In genomic region chr9:70399141-70399540, GRCh38 we compare ENCODE assay signal across 12 cellular contexts. TPM values are rescaled to one million over a fixed set of nuclear protein-coding genes. Genes with fewer than 3 reads are reported as not detected.
A peak's percentile ranks its signal among the peaks of the same experiment; 100 is the strongest.
DNase-seq lines count a peak whose midpoint lies in the region; ATAC-seq and TF ChIP-seq lines count a peak whose summit lies in the region.
"Had no signal": no experiment of that assay in that cellular context is flagged by ENCODE, and none has a peak within 500 bp of the region (broad histone marks: within the 10 kb centered on the region; RNA-seq: fewer than 3 reads in every experiment).

No MANE protein-coding gene starts in this region.

- DNase-seq in heart right ventricle (no peak), Right ventricle myocardium inferior (ENCODE audit: missing footprints) (no peak), memory B cell (ENCODE audit: low spot score in 2 of 2) (no peak), transverse colon (no peak), NOMO-1 (lab: John Stamatoyannopoulos, UW; ENCODE audit: unreplicated experiment in 2 of 2) (no peak)
- DNase-seq in activated CD4-positive, alpha-beta memory T cell treated with anti-CD3 and anti-CD28 coated beads for 36 hours: no peak
- DNase-seq: NCI-H2029, NCI-H524, small intestine, testis had no signal

- H3K27me3 Mint-ChIP-seq in activated CD4-positive, alpha-beta memory T cell treated with anti-CD3 and anti-CD28 coated beads for 36 hours: no peaks in the 10 kb centered on the region
- H3K27me3 Mint-ChIP-seq in memory B cell: no peaks in the 10 kb centered on the region

- CTCF ChIA-PET in activated CD4-positive, alpha-beta memory T cell treated with anti-CD3 and anti-CD28 coated beads for 36 hours (lab: Charles Lee): interaction anchor here (1.0 to 1.6 kb wide), 4 partner anchors 56 to 204 kb away, joined by 3 to 4 read pairs (median 3); no protein-coding TSS in a partner anchor

- no peak for TF ChIP-seq POLR2A in transverse colon (IDR thresholded peaks at IDR 0.05)

- peak overlapping the region; percentile 79 for H3K27ac Mint-ChIP-seq in activated CD4-positive, alpha-beta memory T cell treated with anti-CD3 and anti-CD28 coated beads for 36 hours
- peak overlapping the region; percentile 8 for H3K27ac Mint-ChIP-seq in memory B cell

- intact Hi-C loops in heart right ventricle (cut with DNase I) (loop anchor here in 1 of 10 donors (10.0 kb wide), 1 partner anchor 54 kb away; no protein-coding TSS in a partner anchor), Right ventricle myocardium inferior (cut with DNase I) (no loop called here), transverse colon (cut with DNase I; ENCODE audit: low total_unique reads) (no loop called here)
- intact Hi-C loops in activated CD4-positive, alpha-beta memory T cell treated with anti-CD3 and anti-CD28 coated beads for 36 hours (cut with micrococcal nuclease): loop anchor here (2.0 to 5.0 kb wide), 3 partner anchors 14 to 203 kb away; no protein-coding TSS in a partner anchor

- no peaks in the 10 kb centered on the region for H3K9me3 Mint-ChIP-seq in activated CD4-positive, alpha-beta memory T cell treated with anti-CD3 and anti-CD28 coated beads for 36 hours
- H3K9me3 Mint-ChIP-seq in memory B cell: no peaks in the 10 kb centered on the region

- H3K27me3 ChIP-seq in heart right ventricle (no peaks in the 10 kb centered on the region), transverse colon (no peaks in the 10 kb centered on the region)
- H3K27me3 ChIP-seq: testis had no signal

- H3K4me1 ChIP-seq in heart right ventricle (peaks cover 36 to 100% (median 99%) of the 10 kb centered on the region in 9 donors), transverse colon (peaks cover 36 to 97% (median 60%) of the 10 kb centered on the region in 4 donors)

- H3K27ac ChIP-seq in heart right ventricle (peak overlapping the region in 9 of 10 donors; percentile 24 to 72 (median 52)), transverse colon (peak overlapping the region; percentile 67 to 70 (median 70))

- no peak for TF ChIP-seq CTCF in heart right ventricle (IDR thresholded peaks at IDR 0.05)
- no peak for TF ChIP-seq CTCF in transverse colon (IDR thresholded peaks at IDR 0.05)

- H3K4me1 Mint-ChIP-seq in activated CD4-positive, alpha-beta memory T cell treated with anti-CD3 and anti-CD28 coated beads for 36 hours (ENCODE audit: low read depth): peaks cover 74% of the 10 kb centered on the region
- peaks cover 31% of the 10 kb centered on the region for H3K4me1 Mint-ChIP-seq in memory B cell

- no peak overlapping the region for H3K4me3 Mint-ChIP-seq in activated CD4-positive, alpha-beta memory T cell treated with anti-CD3 and anti-CD28 coated beads for 36 hours
- H3K4me3 Mint-ChIP-seq in memory B cell: no peak overlapping the region

- H3K4me3 ChIP-seq in heart right ventricle (no peak overlapping the region), transverse colon (no peak overlapping the region)
- H3K4me3 ChIP-seq: testis had no signal

- H3K36me3 ChIP-seq in heart right ventricle (no peaks in the 10 kb centered on the region), transverse colon (no peaks in the 10 kb centered on the region)

- H3K9me3 ChIP-seq in heart right ventricle: no peaks in the 10 kb centered on the region
- no peaks in the 10 kb centered on the region for H3K9me3 ChIP-seq in transverse colon
- H3K9me3 ChIP-seq: testis had no signal

- no peaks in the 10 kb centered on the region for H3K36me3 Mint-ChIP-seq in activated CD4-positive, alpha-beta memory T cell treated with anti-CD3 and anti-CD28 coated beads for 36 hours
- H3K36me3 Mint-ChIP-seq in memory B cell: no peaks in the 10 kb centered on the region

- no peak for ATAC-seq in heart right ventricle
- ATAC-seq in Right ventricle myocardium inferior: no peak
- ATAC-seq in memory B cell (ENCODE audit: low read depth): no peak
- no peak for ATAC-seq in HG03280 (IDR thresholded peaks at IDR 0.05; ENCODE audit: unreplicated experiment)
- ATAC-seq in GM21529 (IDR thresholded peaks at IDR 0.05; ENCODE audit: unreplicated experiment): no peak

- in situ Hi-C loops in transverse colon (cut with MboI; ENCODE audit: low pct_ligation_motif_present in 1 of 4, low pct_unique_long_range_greater_than_20kb in 1 of 4, low sequenced_read_pairs in 3 of 4): no loop called here

- POLR2A ChIA-PET in activated CD4-positive, alpha-beta memory T cell treated with anti-CD3 and anti-CD28 coated beads for 36 hours (lab: Charles Lee): interaction anchor here (0.7 to 2.2 kb wide), 2 partner anchors 9 to 12 kb away, joined by 3 to 5 read pairs; no protein-coding TSS in a partner anchor

- TF ChIP-seq EP300 in transverse colon (IDR thresholded peaks at IDR 0.05; ENCODE audit: low read depth): no peak

RNA-seq across cellular contexts. Expression of gene KLF9, which starts 15.3 kb away (rescaled TPM):
- total RNA-seq in heart right ventricle (10 to 100 TPM; 27.3 to 67.4 (median 41.1) TPM), Right ventricle myocardium inferior (52.6 TPM), transverse colon (100 to 1,000 TPM in 1 of 4 donors, 10 to 100 TPM in 3; 60.3 to 111 (median 82.9) TPM)
- polyA plus RNA-seq in heart right ventricle: 10 to 100 TPM; 27.7 to 31.9 TPM
- total RNA-seq in activated CD4-positive, alpha-beta memory T cell treated with anti-CD3 and anti-CD28 coated beads for 36 hours: 10 to 100 TPM; 23.7 to 24.5 TPM
